1 cellular context compared by ENCODE assay signal in the genomic region with DNA sequence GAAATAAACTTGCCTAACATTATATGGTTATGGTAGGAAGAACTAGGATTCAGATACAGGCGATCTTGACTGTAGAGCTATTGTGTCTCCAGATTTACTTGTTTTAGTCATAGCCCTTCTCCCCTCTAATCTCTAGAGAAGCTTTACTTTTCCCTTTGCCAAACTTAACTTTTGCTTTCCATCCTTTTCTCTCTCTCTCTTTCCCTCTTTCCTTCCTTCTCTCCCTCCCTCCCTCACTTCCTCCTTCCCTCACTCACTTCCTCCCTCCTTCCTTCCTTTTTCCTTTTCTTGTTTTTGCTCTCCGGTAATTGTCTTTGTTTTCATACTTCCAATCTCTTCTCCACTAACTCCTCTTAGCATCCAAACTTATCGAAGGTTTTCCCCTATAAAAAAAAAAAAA.
TF ChIP-seq lines count a peak whose summit lies in the region.

No MANE protein-coding gene starts in this region.

TF ChIP-seq in GM23338, 12 proteins besides CTCF, POLR2A, EP300 and RAD21 (continued from another document):
- TF ChIP-seq, protein P1, sequence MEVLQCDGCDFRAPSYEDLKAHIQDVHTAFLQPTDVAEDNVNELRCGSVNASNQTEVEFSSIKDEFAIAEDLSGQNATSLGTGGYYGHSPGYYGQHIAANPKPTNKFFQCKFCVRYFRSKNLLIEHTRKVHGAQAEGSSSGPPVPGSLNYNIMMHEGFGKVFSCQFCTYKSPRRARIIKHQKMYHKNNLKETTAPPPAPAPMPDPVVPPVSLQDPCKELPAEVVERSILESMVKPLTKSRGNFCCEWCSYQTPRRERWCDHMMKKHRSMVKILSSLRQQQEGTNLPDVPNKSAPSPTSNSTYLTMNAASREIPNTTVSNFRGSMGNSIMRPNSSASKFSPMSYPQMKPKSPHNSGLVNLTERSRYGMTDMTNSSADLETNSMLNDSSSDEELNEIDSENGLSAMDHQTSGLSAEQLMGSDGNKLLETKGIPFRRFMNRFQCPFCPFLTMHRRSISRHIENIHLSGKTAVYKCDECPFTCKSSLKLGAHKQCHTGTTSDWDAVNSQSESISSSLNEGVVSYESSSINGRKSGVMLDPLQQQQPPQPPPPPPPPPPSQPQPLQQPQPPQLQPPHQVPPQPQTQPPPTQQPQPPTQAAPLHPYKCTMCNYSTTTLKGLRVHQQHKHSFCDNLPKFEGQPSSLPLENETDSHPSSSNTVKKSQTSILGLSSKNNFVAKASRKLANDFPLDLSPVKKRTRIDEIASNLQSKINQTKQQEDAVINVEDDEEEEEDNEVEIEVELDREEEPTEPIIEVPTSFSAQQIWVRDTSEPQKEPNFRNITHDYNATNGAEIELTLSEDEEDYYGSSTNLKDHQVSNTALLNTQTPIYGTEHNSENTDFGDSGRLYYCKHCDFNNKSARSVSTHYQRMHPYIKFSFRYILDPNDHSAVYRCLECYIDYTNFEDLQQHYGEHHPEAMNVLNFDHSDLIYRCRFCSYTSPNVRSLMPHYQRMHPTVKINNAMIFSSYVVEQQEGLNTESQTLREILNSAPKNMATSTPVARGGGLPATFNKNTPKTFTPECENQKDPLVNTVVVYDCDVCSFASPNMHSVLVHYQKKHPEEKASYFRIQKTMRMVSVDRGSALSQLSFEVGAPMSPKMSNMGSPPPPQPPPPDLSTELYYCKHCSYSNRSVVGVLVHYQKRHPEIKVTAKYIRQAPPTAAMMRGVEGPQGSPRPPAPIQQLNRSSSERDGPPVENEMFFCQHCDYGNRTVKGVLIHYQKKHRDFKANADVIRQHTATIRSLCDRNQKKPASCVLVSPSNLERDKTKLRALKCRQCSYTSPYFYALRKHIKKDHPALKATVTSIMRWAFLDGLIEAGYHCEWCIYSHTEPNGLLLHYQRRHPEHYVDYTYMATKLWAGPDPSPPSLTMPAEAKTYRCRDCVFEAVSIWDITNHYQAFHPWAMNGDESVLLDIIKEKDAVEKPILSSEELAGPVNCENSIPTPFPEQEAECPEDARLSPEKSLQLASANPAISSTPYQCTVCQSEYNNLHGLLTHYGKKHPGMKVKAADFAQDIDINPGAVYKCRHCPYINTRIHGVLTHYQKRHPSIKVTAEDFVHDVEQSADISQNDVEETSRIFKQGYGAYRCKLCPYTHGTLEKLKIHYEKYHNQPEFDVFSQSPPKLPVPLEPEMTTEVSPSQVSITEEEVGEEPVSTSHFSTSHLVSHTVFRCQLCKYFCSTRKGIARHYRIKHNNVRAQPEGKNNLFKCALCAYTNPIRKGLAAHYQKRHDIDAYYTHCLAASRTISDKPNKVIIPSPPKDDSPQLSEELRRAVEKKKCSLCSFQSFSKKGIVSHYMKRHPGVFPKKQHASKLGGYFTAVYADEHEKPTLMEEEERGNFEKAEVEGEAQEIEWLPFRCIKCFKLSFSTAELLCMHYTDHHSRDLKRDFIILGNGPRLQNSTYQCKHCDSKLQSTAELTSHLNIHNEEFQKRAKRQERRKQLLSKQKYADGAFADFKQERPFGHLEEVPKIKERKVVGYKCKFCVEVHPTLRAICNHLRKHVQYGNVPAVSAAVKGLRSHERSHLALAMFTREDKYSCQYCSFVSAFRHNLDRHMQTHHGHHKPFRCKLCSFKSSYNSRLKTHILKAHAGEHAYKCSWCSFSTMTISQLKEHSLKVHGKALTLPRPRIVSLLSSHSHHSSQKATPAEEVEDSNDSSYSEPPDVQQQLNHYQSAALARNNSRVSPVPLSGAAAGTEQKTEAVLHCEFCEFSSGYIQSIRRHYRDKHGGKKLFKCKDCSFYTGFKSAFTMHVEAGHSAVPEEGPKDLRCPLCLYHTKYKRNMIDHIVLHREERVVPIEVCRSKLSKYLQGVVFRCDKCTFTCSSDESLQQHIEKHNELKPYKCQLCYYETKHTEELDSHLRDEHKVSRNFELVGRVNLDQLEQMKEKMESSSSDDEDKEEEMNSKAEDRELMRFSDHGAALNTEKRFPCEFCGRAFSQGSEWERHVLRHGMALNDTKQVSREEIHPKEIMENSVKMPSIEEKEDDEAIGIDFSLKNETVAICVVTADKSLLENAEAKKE (CRISPR knock-in tag; IDR thresholded peaks at IDR 0.05), result no peak
- TF ChIP-seq, protein P2, sequence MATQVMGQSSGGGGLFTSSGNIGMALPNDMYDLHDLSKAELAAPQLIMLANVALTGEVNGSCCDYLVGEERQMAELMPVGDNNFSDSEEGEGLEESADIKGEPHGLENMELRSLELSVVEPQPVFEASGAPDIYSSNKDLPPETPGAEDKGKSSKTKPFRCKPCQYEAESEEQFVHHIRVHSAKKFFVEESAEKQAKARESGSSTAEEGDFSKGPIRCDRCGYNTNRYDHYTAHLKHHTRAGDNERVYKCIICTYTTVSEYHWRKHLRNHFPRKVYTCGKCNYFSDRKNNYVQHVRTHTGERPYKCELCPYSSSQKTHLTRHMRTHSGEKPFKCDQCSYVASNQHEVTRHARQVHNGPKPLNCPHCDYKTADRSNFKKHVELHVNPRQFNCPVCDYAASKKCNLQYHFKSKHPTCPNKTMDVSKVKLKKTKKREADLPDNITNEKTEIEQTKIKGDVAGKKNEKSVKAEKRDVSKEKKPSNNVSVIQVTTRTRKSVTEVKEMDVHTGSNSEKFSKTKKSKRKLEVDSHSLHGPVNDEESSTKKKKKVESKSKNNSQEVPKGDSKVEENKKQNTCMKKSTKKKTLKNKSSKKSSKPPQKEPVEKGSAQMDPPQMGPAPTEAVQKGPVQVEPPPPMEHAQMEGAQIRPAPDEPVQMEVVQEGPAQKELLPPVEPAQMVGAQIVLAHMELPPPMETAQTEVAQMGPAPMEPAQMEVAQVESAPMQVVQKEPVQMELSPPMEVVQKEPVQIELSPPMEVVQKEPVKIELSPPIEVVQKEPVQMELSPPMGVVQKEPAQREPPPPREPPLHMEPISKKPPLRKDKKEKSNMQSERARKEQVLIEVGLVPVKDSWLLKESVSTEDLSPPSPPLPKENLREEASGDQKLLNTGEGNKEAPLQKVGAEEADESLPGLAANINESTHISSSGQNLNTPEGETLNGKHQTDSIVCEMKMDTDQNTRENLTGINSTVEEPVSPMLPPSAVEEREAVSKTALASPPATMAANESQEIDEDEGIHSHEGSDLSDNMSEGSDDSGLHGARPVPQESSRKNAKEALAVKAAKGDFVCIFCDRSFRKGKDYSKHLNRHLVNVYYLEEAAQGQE (IDR thresholded peaks at IDR 0.05; ENCODE audit: unreplicated experiment), result no peak
- no peak for TF ChIP-seq STAT1 (IDR thresholded peaks at IDR 0.05; ENCODE audit: unreplicated experiment)
